1 cellular context compared by ENCODE assay signal in genomic region chr1:197911857-197912696, GRCh38.
TF ChIP-seq lines count a peak whose summit lies in the region.

No MANE protein-coding gene starts in this region.

TF ChIP-seq in A549, 52 proteins besides CTCF, POLR2A, EP300 and RAD21 (continued from another document):
- no peak for TF ChIP-seq GATA3 (IDR thresholded peaks at IDR 0.05; ENCODE audit: borderline replicate concordance)
- no peak for TF ChIP-seq JUNB (IDR thresholded peaks at IDR 0.05)
